ENCODE assay signal across 16 cellular contexts in the genomic region with DNA sequence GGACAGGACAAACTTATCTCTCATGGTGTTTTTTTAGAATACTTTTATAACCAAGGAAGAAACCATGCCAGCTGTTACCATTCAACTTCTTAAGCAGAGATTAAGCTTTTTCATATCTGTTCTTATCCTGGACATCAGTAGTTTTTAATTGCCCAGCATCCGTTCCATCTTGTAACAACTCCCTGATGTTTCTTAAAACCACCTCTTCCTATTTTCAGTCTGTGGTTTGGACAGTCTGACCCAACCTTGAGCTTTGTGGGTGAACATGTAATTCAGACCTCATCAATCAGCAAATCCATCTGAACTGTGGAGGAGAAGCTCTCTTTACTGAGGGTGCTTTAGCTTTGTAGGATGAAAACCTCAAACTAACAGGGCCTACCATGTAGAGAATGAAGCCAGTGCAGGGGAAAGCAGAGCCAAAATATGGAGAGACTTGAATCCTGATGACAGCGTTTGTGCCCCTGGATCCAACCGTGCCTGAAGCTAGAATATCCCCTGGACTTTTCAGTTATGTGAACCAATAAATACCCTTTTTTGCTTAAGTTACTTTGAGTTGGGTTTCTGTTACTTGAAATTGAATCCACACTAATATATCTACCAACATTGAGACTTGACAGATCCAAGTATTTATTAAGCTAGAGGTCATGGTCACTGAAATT. TPM values are rescaled to one million over a fixed set of nuclear protein-coding genes. Genes with fewer than 3 reads are reported as not detected.
DNase-seq lines count a peak whose midpoint lies in the region; ATAC-seq and TF ChIP-seq lines count a peak whose summit lies in the region.
"Had no signal": no experiment of that assay in that cellular context is flagged by ENCODE, and none has a peak within 500 bp of the region (broad histone marks: within the 10 kb centered on the region; RNA-seq: fewer than 3 reads in every experiment).

No MANE protein-coding gene starts in this region.

- H3K4me3 Mint-ChIP-seq in naive thymus-derived CD4-positive, alpha-beta T cell: no peak overlapping the region
- H3K4me3 Mint-ChIP-seq: CD8-positive, alpha-beta T cell; IgD-negative memory B cell had no signal

- peak; percentile 48 for ATAC-seq in naive thymus-derived CD4-positive, alpha-beta T cell
- ATAC-seq in HG03159 (IDR thresholded peaks at IDR 0.05; ENCODE audit: unreplicated experiment) (no peak), GM21528 (IDR thresholded peaks at IDR 0.05; ENCODE audit: low FRiP score, unreplicated experiment) (no peak)
- ATAC-seq: CD8-positive, alpha-beta T cell; PC-3 had no signal

- DNase-seq in MV-4-11 (lab: John Stamatoyannopoulos, UW) (peak; percentile 94), SKM-1 (lab: John Stamatoyannopoulos, UW; ENCODE audit: unreplicated experiment) (peak; percentile 55), epidermal melanocyte (ENCODE audit: insufficient read length, low spot score) (no peak), SHP77 (lab: John Stamatoyannopoulos, UW) (no peak)
- DNase-seq in naive thymus-derived CD4-positive, alpha-beta T cell: no peak
- DNase-seq: CD8-positive, alpha-beta T cell; NCI-H1105; NCI-H187; NCI-H446 treated with DMSO at 0.1 percent for 48 hours; NCI-H82; PC-3 had no signal

- H3K27me3 ChIP-seq in naive thymus-derived CD4-positive, alpha-beta T cell (ENCODE audit: control insufficient read depth in 2 of 2, insufficient read depth in 2 of 2, low read length in 2 of 2): no peaks in the 10 kb centered on the region

- intact Hi-C loops in naive thymus-derived CD4-positive, alpha-beta T cell (cut with micrococcal nuclease): no loop called here

- no peak overlapping the region for H3K27ac ChIP-seq in HEK293 (ENCODE audit: extremely low read depth, low read depth, low read length)
- H3K27ac ChIP-seq in naive thymus-derived CD4-positive, alpha-beta T cell (ENCODE audit: low read depth, low read length): no peak overlapping the region

- no peak for TF ChIP-seq CTCF in HEK293 (tag by site-specific recombination; IDR thresholded peaks at IDR 0.05)

- H3K9me3 ChIP-seq in HEK293 (ENCODE audit: control insufficient read depth, insufficient read depth, low read depth, low read length): peaks cover 18% of the 10 kb centered on the region
- H3K9me3 ChIP-seq in naive thymus-derived CD4-positive, alpha-beta T cell (ENCODE audit: control insufficient read depth in 2 of 3, low read length in 3 of 3): peaks cover 14 to 95% (median 53%) of the 10 kb centered on the region in 3 experiments

- peaks cover 0 to 97% (median 78%) of the 10 kb centered on the region in 11 donors for H3K9me3 Mint-ChIP-seq in naive thymus-derived CD4-positive, alpha-beta T cell

- POLR2A ChIA-PET in HEK293 (lab: Yijun Ruan, JAX): interaction anchor here (1.0 kb wide), 1 partner anchor 10 kb away, joined by 3 read pairs; the partner anchor contains the start of genes MORC2 and TUG1
- POLR2A ChIA-PET in naive thymus-derived CD4-positive, alpha-beta T cell (lab: Charles Lee): interaction anchor here (0.6 to 2.6 kb wide), 4 partner anchors 8 to 39 kb away, joined by 3 to 22 read pairs (median 3); partner anchors contain the start of genes MORC2 and TUG1

- H3K36me3 Mint-ChIP-seq in naive thymus-derived CD4-positive, alpha-beta T cell: peaks cover 10 to 63% (median 35%) of the 10 kb centered on the region in 5 donors

- no peak overlapping the region for H3K4me3 ChIP-seq in HEK293 (ENCODE audit: low read depth, low read length)
- H3K4me3 ChIP-seq in naive thymus-derived CD4-positive, alpha-beta T cell (ENCODE audit: low read length): no peak overlapping the region
- H3K4me3 ChIP-seq: HAP-1 had no signal

- no peaks in the 10 kb centered on the region for H3K27me3 Mint-ChIP-seq in naive thymus-derived CD4-positive, alpha-beta T cell
- H3K27me3 Mint-ChIP-seq: IgD-negative memory B cell had no signal

- peaks cover 25 to 34% of the 10 kb centered on the region in 2 experiments; a peak in 2 of 3 replicates for H3K36me3 ChIP-seq in HEK293 (ENCODE audit: control insufficient read depth in 2 of 2, insufficient read depth in 1 of 2, low read length in 2 of 2)
- peaks cover 3 to 21% (median 5%) of the 10 kb centered on the region in 3 experiments for H3K36me3 ChIP-seq in naive thymus-derived CD4-positive, alpha-beta T cell (ENCODE audit: control insufficient read depth in 2 of 3, insufficient read depth in 3 of 3, low read length in 3 of 3)

- CTCF ChIA-PET in HEK293 (lab: Yijun Ruan, JAX): interaction anchor here (0.7 kb wide), 1 partner anchor 398 kb away, joined by 4 read pairs; no protein-coding TSS in a partner anchor
- CTCF ChIA-PET in naive thymus-derived CD4-positive, alpha-beta T cell (lab: Charles Lee): no interaction called here

- no peaks in the 10 kb centered on the region for H3K4me1 ChIP-seq in HEK293 (ENCODE audit: control insufficient read depth, insufficient read depth, low read length)
- H3K4me1 ChIP-seq in naive thymus-derived CD4-positive, alpha-beta T cell (ENCODE audit: control insufficient read depth in 2 of 2, insufficient read depth in 2 of 2, low read length in 2 of 2): no peaks in the 10 kb centered on the region
- H3K4me1 ChIP-seq: HAP-1 had no signal

- H3K27ac Mint-ChIP-seq in naive thymus-derived CD4-positive, alpha-beta T cell: no peak overlapping the region
- H3K27ac Mint-ChIP-seq: CD8-positive, alpha-beta T cell; IgD-negative memory B cell had no signal

- peaks cover 0 to 10% (median 4%) of the 10 kb centered on the region in 7 donors for H3K4me1 Mint-ChIP-seq in naive thymus-derived CD4-positive, alpha-beta T cell

TF ChIP-seq in HEK293, 187 proteins besides CTCF, POLR2A, EP300 and RAD21:
- TF ChIP-seq ZNF555 (tag by site-specific recombination; conservative IDR thresholded peaks at IDR 0.05) (no peak), ZNF830 (tag by site-specific recombination; IDR thresholded peaks at IDR 0.05; ENCODE audit: low read depth) (no peak), ZNF585B (tag by site-specific recombination; IDR thresholded peaks at IDR 0.05) (0 out of 2 replicates have a peak, but pooled peaks have one; percentile 9), ZNF544 (tag by site-specific recombination; IDR thresholded peaks at IDR 0.05) (no peak), PRDM2 (tag by site-specific recombination; IDR thresholded peaks at IDR 0.05; ENCODE audit: borderline replicate concordance) (no peak), ZNF391 (tag by site-specific recombination; IDR thresholded peaks at IDR 0.05; ENCODE audit: borderline replicate concordance, low read depth) (no peak), ZBTB48 (tag by site-specific recombination; IDR thresholded peaks at IDR 0.05) (no peak), BCL11B (tag by site-specific recombination; IDR thresholded peaks at IDR 0.05; ENCODE audit: low read depth) (no peak)

RNA-seq across cellular contexts. Expression of gene TUG1, which starts 9.4 kb away (rescaled TPM):
- total RNA-seq in naive thymus-derived CD4-positive, alpha-beta T cell: 100 to 1,000 TPM in 3 of 5 experiments, 10 to 100 TPM in 2; 82.7 to 159 (median 113) TPM
- 10 to 100 TPM; 24.0 to 33.3 TPM for polyA plus RNA-seq in naive thymus-derived CD4-positive, alpha-beta T cell

RNA-seq across cellular contexts. Expression of gene MORC2, which starts 9.9 kb away (rescaled TPM):
- 10 to 100 TPM; 34.8 to 66.9 (median 46.5) TPM for total RNA-seq in naive thymus-derived CD4-positive, alpha-beta T cell
- 10 to 100 TPM; 12.8 to 25.6 TPM for polyA plus RNA-seq in naive thymus-derived CD4-positive, alpha-beta T cell

Comparison
In these comparisons a context has a peak if more than half of its experiments do, and no peak if none do; other contexts are left out.
1. DNase-seq: peak in MV-4-11 (single experiment) and SKM-1 (single experiment); none in naive thymus-derived CD4-positive, alpha-beta T cell (0 of 9), epidermal melanocyte (single experiment) and SHP77 (0 of 2).